Comparison of ENCODE assay signal across 7 cellular contexts in genomic region chr18:78984941-78985784, GRCh38. TPM values are rescaled to one million over a fixed set of nuclear protein-coding genes. Genes with fewer than 3 reads are reported as not detected.
DNase-seq lines count a peak whose midpoint lies in the region; ATAC-seq and TF ChIP-seq lines count a peak whose summit lies in the region.

No MANE protein-coding gene starts in this region.

- H3K9me3 ChIP-seq in trophoblast cell (ENCODE audit: insufficient read depth, low read depth, low read length) (no peaks in the 10 kb centered on the region), esophagus squamous epithelium (no peaks in the 10 kb centered on the region)

- H3K4me1 ChIP-seq in trophoblast cell (ENCODE audit: control insufficient read depth in 1 of 2, insufficient read depth in 2 of 2, low read length in 2 of 2) (peaks cover 0 to 16% of the 10 kb centered on the region in 2 experiments), esophagus squamous epithelium (peaks cover 5 to 27% (median 10%) of the 10 kb centered on the region in 3 donors)

- H3K14ac ChIP-seq in trophoblast cell (ENCODE audit: low read length): no peak overlapping the region

- H4K91ac ChIP-seq in trophoblast cell (ENCODE audit: low read depth, low read length): no peak overlapping the region

- H2BK5ac ChIP-seq in trophoblast cell (ENCODE audit: low read depth, low read length, poor library complexity): no peak overlapping the region

- TF ChIP-seq CTCF in GM12872 (IDR thresholded peaks at IDR 0.05; ENCODE audit: insufficient read depth, low read depth, low read length) (0 out of 3 replicates have a peak, but pooled peaks have one; percentile 24), esophagus squamous epithelium (IDR thresholded peaks at IDR 0.05) (peak in 2 of 6 experiments; percentile 38 to 54)

- peaks cover 8% of the 10 kb centered on the region for H3K27me3 ChIP-seq in trophoblast cell (ENCODE audit: insufficient read depth, low read length)
- peaks cover 6 to 92% (median 35%) of the 10 kb centered on the region in 4 donors for H3K27me3 ChIP-seq in esophagus squamous epithelium

- H2AK5ac ChIP-seq in trophoblast cell (ENCODE audit: low read length): no peak overlapping the region

- DNase-seq in NCI-H748 (lab: John Stamatoyannopoulos, UW; ENCODE audit: unreplicated experiment): peak; percentile 95
- peak in 1 of 3 experiments; percentile 4 for DNase-seq in effector memory CD8-positive, alpha-beta T cell
- peak in 1 of 2 donors; percentile 10 for DNase-seq in trophoblast cell
- no peak for DNase-seq in esophagus squamous epithelium (lab: John Stamatoyannopoulos, UW)
- DNase-seq in activated T-helper 1 cell treated with anti-CD3 and anti-CD28 coated beads, Interleukin-12 subunit alpha, Interleukin-12 subunit beta, Interleukin-2, Interleukin-4 antibody, amounts not matched to agents 30 ng/mL and 10 ng/mL and 1 ng/mL, durations not matched to agents 14 hours and 24 hours and 36 hours (ENCODE audit: low spot score): no peak

- H2BK120ac ChIP-seq in trophoblast cell (ENCODE audit: insufficient read depth, low read length, poor library complexity): no peak overlapping the region

- WGBS in trophoblast cell (ENCODE audit: extremely low coverage, insufficient coverage, insufficient read length): no CpG with 5 or more reads among the region's 30 CpGs
- WGBS in esophagus squamous epithelium, 2 donors: 34 to 35% methylated on average over 26 to 29 of the region's 30 CpGs

- peaks cover 6% of the 10 kb centered on the region for H3K79me1 ChIP-seq in trophoblast cell (ENCODE audit: low read length)

- H3K27ac Mint-ChIP-seq in effector memory CD8-positive, alpha-beta T cell: no peak overlapping the region
- no peak overlapping the region for H3K27ac Mint-ChIP-seq in activated T-helper 1 cell treated with anti-CD3 and anti-CD28 coated beads, Interleukin-12 subunit alpha, Interleukin-12 subunit beta, Interleukin-2, Interleukin-4 antibody, amounts not matched to agents 30 ng/mL and 10 ng/mL and 1 ng/mL, durations not matched to agents 14 hours and 24 hours and 36 hours

- H3K9me3 Mint-ChIP-seq in effector memory CD8-positive, alpha-beta T cell: no peaks in the 10 kb centered on the region
- H3K9me3 Mint-ChIP-seq in activated T-helper 1 cell treated with anti-CD3 and anti-CD28 coated beads, Interleukin-12 subunit alpha, Interleukin-12 subunit beta, Interleukin-2, Interleukin-4 antibody, amounts not matched to agents 30 ng/mL and 10 ng/mL and 1 ng/mL, durations not matched to agents 14 hours and 24 hours and 36 hours: peaks cover 6% of the 10 kb centered on the region

- H4K8ac ChIP-seq in trophoblast cell (ENCODE audit: low read depth, low read length): no peak overlapping the region

- no peaks in the 10 kb centered on the region for H3K4me1 Mint-ChIP-seq in effector memory CD8-positive, alpha-beta T cell (ENCODE audit: low read depth in 2 of 2)
- no peaks in the 10 kb centered on the region for H3K4me1 Mint-ChIP-seq in activated T-helper 1 cell treated with anti-CD3 and anti-CD28 coated beads, Interleukin-12 subunit alpha, Interleukin-12 subunit beta, Interleukin-2, Interleukin-4 antibody, amounts not matched to agents 30 ng/mL and 10 ng/mL and 1 ng/mL, durations not matched to agents 14 hours and 24 hours and 36 hours (ENCODE audit: low read depth)

- no peaks in the 10 kb centered on the region for H3K79me2 ChIP-seq in trophoblast cell (ENCODE audit: control insufficient read depth, insufficient read depth, low read length, poor library complexity)

- no peak overlapping the region for H3K23ac ChIP-seq in trophoblast cell (ENCODE audit: low read length)

- no peak for TF ChIP-seq POLR2A in esophagus squamous epithelium (IDR thresholded peaks at IDR 0.05)

- H3K4ac ChIP-seq in trophoblast cell (ENCODE audit: low read depth, low read length): no peak overlapping the region

- H2AFZ ChIP-seq in trophoblast cell (ENCODE audit: insufficient read depth, low read length, poor library complexity): no peak overlapping the region

- no peak overlapping the region for H3K4me3 Mint-ChIP-seq in effector memory CD8-positive, alpha-beta T cell
- no peak overlapping the region for H3K4me3 Mint-ChIP-seq in activated T-helper 1 cell treated with anti-CD3 and anti-CD28 coated beads, Interleukin-12 subunit alpha, Interleukin-12 subunit beta, Interleukin-2, Interleukin-4 antibody, amounts not matched to agents 30 ng/mL and 10 ng/mL and 1 ng/mL, durations not matched to agents 14 hours and 24 hours and 36 hours

- ATAC-seq in HG02610 (IDR thresholded peaks at IDR 0.05; ENCODE audit: unreplicated experiment): peak; percentile 43
- peak; percentile 43 for ATAC-seq in effector memory CD8-positive, alpha-beta T cell (replicated peaks)

- H4K12ac ChIP-seq in trophoblast cell (ENCODE audit: low read depth, low read length): no peak overlapping the region

- intact Hi-C loops in esophagus squamous epithelium (cut with DNase I): no loop called here
- intact Hi-C loops in activated T-helper 1 cell treated with anti-CD3 and anti-CD28 coated beads, Interleukin-12 subunit alpha, Interleukin-12 subunit beta, Interleukin-2, Interleukin-4 antibody, amounts not matched to agents 30 ng/mL and 10 ng/mL and 1 ng/mL, durations not matched to agents 14 hours and 24 hours and 36 hours (cut with micrococcal nuclease): loop anchor here (1.0 to 5.0 kb wide), 2 partner anchors 261 to 1083 kb away; no protein-coding TSS in a partner anchor

- H3K27me3 Mint-ChIP-seq in effector memory CD8-positive, alpha-beta T cell: peaks cover 61 to 66% of the 10 kb centered on the region in 2 donors
- H3K27me3 Mint-ChIP-seq in activated T-helper 1 cell treated with anti-CD3 and anti-CD28 coated beads, Interleukin-12 subunit alpha, Interleukin-12 subunit beta, Interleukin-2, Interleukin-4 antibody, amounts not matched to agents 30 ng/mL and 10 ng/mL and 1 ng/mL, durations not matched to agents 14 hours and 24 hours and 36 hours (ENCODE audit: insufficient read depth): peaks cover 69% of the 10 kb centered on the region

- no peak overlapping the region for H2BK12ac ChIP-seq in trophoblast cell (ENCODE audit: low read length)

- H3K9ac ChIP-seq in trophoblast cell (ENCODE audit: low read length): no peak overlapping the region

- H3K36me3 ChIP-seq in trophoblast cell (ENCODE audit: control insufficient read depth in 1 of 2, insufficient read depth in 2 of 2, low read length in 2 of 2) (no peaks in the 10 kb centered on the region), esophagus squamous epithelium (no peaks in the 10 kb centered on the region)

- H3K18ac ChIP-seq in trophoblast cell (ENCODE audit: low read length): no peak overlapping the region

- H3K4me3 ChIP-seq in trophoblast cell (ENCODE audit: low read depth, low read length): no peak overlapping the region
- H3K4me3 ChIP-seq in esophagus squamous epithelium: peak overlapping the region in 1 of 4 donors; percentile 23

- no peaks in the 10 kb centered on the region for H3K36me3 Mint-ChIP-seq in effector memory CD8-positive, alpha-beta T cell (ENCODE audit: insufficient read depth)
- H3K36me3 Mint-ChIP-seq in activated T-helper 1 cell treated with anti-CD3 and anti-CD28 coated beads, Interleukin-12 subunit alpha, Interleukin-12 subunit beta, Interleukin-2, Interleukin-4 antibody, amounts not matched to agents 30 ng/mL and 10 ng/mL and 1 ng/mL, durations not matched to agents 14 hours and 24 hours and 36 hours (ENCODE audit: low read depth): peaks cover 9% of the 10 kb centered on the region

- peak overlapping the region; percentile 36 for H3K4me2 ChIP-seq in trophoblast cell (ENCODE audit: low read length)

- H3K27ac ChIP-seq in trophoblast cell (ENCODE audit: low read depth, low read length): no peak overlapping the region
- H3K27ac ChIP-seq in esophagus squamous epithelium: no peak overlapping the region

RNA-seq across cellular contexts. Expression of gene SALL3, which starts 5.5 kb away (rescaled TPM):
- polyA plus RNA-seq in trophoblast cell (2013): 1.4 and 1.6 TPM in 2 replicates
- total RNA-seq in esophagus squamous epithelium: not detected
- not detected in 2 replicates for total RNA-seq in activated T-helper 1 cell treated with anti-CD3 and anti-CD28 coated beads, Interleukin-12 subunit alpha, Interleukin-12 subunit beta, Interleukin-2, Interleukin-4 antibody, amounts not matched to agents 30 ng/mL and 10 ng/mL and 1 ng/mL, durations not matched to agents 14 hours and 24 hours and 36 hours
